1 cellular context compared by ENCODE assay signal in the genomic region with DNA sequence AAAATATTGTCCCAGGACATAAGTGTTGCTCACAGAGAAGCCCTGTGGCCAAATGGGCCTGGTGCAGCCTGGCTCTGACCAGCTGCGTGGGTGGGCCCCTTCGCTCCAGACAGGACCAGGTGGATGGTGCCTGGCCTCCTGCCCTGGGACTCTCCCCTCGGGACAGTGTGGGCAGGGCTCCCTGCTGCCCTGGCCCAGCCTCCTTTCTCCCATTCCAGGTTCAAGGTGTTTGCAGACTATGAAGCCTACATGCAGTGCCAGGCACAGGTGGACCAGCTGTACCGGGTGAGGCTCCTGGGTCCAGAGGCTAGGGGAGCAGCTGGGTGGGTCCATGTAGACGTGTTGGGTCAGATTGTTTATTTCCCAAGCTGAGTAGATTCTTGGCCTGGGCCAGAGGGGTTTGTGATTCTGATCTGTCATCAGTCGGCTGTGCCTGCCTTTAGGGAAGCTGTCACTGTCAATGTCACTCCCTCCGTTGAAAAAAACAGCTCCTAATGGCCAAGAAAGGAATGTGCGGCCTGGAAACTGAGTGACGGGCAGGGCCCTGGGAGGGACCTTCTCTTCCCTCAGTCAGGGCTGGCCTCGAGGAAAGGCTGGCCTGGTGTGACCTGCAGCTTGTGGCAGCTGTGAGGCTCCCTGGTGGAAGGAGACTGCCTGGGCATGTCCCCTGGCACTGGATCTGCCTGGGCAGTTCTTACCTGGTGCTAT.
TF ChIP-seq lines count a peak whose summit lies in the region.

No MANE protein-coding gene starts in this region.

TF ChIP-seq in HEK293T, 16 proteins besides CTCF, POLR2A, EP300 and RAD21 (continued from another document):
- TF ChIP-seq HDGF (IDR thresholded peaks at IDR 0.05; ENCODE audit: borderline replicate concordance) (no peak), NFRKB (IDR thresholded peaks at IDR 0.05) (no peak), L3MBTL2 (conservative IDR thresholded peaks at IDR 0.05) (no peak)
